ENCODE assay signal across 8 cellular contexts in genomic region chr1:53328009-53328489, GRCh38. TPM values are rescaled to one million over a fixed set of nuclear protein-coding genes. Genes with fewer than 3 reads are reported as not detected.
A peak's percentile ranks its signal among the peaks of the same experiment; 100 is the strongest.
DNase-seq lines count a peak whose midpoint lies in the region; ATAC-seq, FAIRE-seq and TF ChIP-seq lines count a peak whose summit lies in the region.

TSS of gene LRP8 (minus strand) at chr1:53328070. CDS start at chr1:53327912, 158 bp downstream.

- FAIRE-seq in pancreas (lab: Jason Lieb, UNC) = no peak

- no peaks in the 10 kb centered on the region for H3K27me3 Mint-ChIP-seq in activated naive CD4-positive, alpha-beta T cell treated with anti-CD3 and anti-CD28 coated beads for 36 hours (ENCODE audit: low read depth)

- H3K9me3 ChIP-seq in KOPT-K1 (ENCODE audit: insufficient read depth, low read length, poor library complexity, severe bottlenecking) = no peaks in the 10 kb centered on the region
- H3K9me3 ChIP-seq in pancreas = no peaks in the 10 kb centered on the region
- no peaks in the 10 kb centered on the region for H3K9me3 ChIP-seq in tibial nerve

- peaks cover 29% of the 10 kb centered on the region for H3K36me3 ChIP-seq in KOPT-K1 (ENCODE audit: insufficient read depth, low read length)
- no peaks in the 10 kb centered on the region for H3K36me3 ChIP-seq in pancreas
- H3K36me3 ChIP-seq in tibial nerve = no peaks in the 10 kb centered on the region

- no peak for TF ChIP-seq POLR2A in tibial nerve (IDR thresholded peaks at IDR 0.05)

- H3K27ac ChIP-seq in KOPT-K1 (ENCODE audit: low read depth, low read length, poor library complexity, severe bottlenecking) (peak within 1 kb of the TSS; percentile 94), pancreas (no peak within 1 kb of the TSS), tibial nerve (peak within 1 kb of the TSS in 2 of 4 donors; percentile 29 to 50)

- H3K9me3 Mint-ChIP-seq in activated naive CD4-positive, alpha-beta T cell treated with anti-CD3 and anti-CD28 coated beads for 36 hours = no peaks in the 10 kb centered on the region

- peaks cover 19% of the 10 kb centered on the region for H3K36me3 Mint-ChIP-seq in activated naive CD4-positive, alpha-beta T cell treated with anti-CD3 and anti-CD28 coated beads for 36 hours (ENCODE audit: low read depth)

- peaks cover 4 to 7% (median 5%) of the 10 kb centered on the region in 3 donors for H3K4me1 ChIP-seq in pancreas
- peaks cover 0 to 28% (median 18%) of the 10 kb centered on the region in 4 donors for H3K4me1 ChIP-seq in tibial nerve

- H3K4me1 Mint-ChIP-seq in activated naive CD4-positive, alpha-beta T cell treated with anti-CD3 and anti-CD28 coated beads for 36 hours (ENCODE audit: low read depth) = peaks cover 12% of the 10 kb centered on the region

- TF ChIP-seq EP300 in tibial nerve (IDR thresholded peaks at IDR 0.05) = no peak

- peak within 1 kb of the TSS; percentile 86 for H3K27ac Mint-ChIP-seq in activated naive CD4-positive, alpha-beta T cell treated with anti-CD3 and anti-CD28 coated beads for 36 hours

- 9 to 16% methylated on average over 20 to 50 of the region's 50 CpGs for WGBS in pancreas, 2 donors
- 3 to 9% methylated on average over 15 to 50 of the region's 50 CpGs for WGBS in tibial nerve, 2 donors

- peak within 1 kb of the TSS; percentile 43 to 81 (median 50) for H3K4me3 ChIP-seq in pancreas
- H3K4me3 ChIP-seq in tibial nerve = peak within 1 kb of the TSS; percentile 72 to 90 (median 76)

- DNase-seq in D341Med (ENCODE audit: low spot score) (peak; percentile 94), SK-N-DZ (ENCODE audit: low spot score) (peak; percentile 62), glomerular endothelial cell (ENCODE audit: extremely low read depth, low read depth, low spot score) (no peak), pancreas (peak; percentile 54 to 89 (median 62)), tibial nerve (ENCODE audit: low spot score in 2 of 2) (peak; percentile 21 to 30)
- peak; percentile 80 for DNase-seq in activated naive CD4-positive, alpha-beta T cell treated with anti-CD3 and anti-CD28 coated beads for 36 hours

- H3K4me3 Mint-ChIP-seq in activated naive CD4-positive, alpha-beta T cell treated with anti-CD3 and anti-CD28 coated beads for 36 hours = peak within 1 kb of the TSS; percentile 95

- intact Hi-C loops in activated naive CD4-positive, alpha-beta T cell treated with anti-CD3 and anti-CD28 coated beads for 36 hours (cut with micrococcal nuclease) = loop anchor here (5.0 to 10.0 kb wide), 3 partner anchors 51 to 1387 kb away; partner anchors contain the start of gene TTC4
- intact Hi-C loops in pancreas (cut with DNase I) = no loop called here

- no peaks in the 10 kb centered on the region for H3K27me3 ChIP-seq in pancreas
- no peaks in the 10 kb centered on the region for H3K27me3 ChIP-seq in tibial nerve

- TF ChIP-seq CTCF in pancreas (IDR thresholded peaks at IDR 0.05) (no peak), tibial nerve (IDR thresholded peaks at IDR 0.05) (no peak)

- ATAC-seq in GM21528 (IDR thresholded peaks at IDR 0.05; ENCODE audit: low FRiP score, unreplicated experiment) (peak; percentile 46), pancreas (peak; percentile 46 to 74 (median 52))

- CTCF ChIA-PET in activated naive CD4-positive, alpha-beta T cell treated with anti-CD3 and anti-CD28 coated beads for 36 hours (lab: Charles Lee) = no interaction called here

RNA-seq across cellular contexts. Expression of gene LRP8, which starts in this region (rescaled TPM):
- 12.7 and 13.1 TPM in 2 replicates for polyA plus RNA-seq in SK-N-DZ (2014; cell fraction: cytosol; rRNA removed)
- 25.9 and 38.3 TPM in 2 replicates for polyA plus RNA-seq in SK-N-DZ (2014; cell fraction: nucleus; rRNA removed)
- total RNA-seq in activated naive CD4-positive, alpha-beta T cell treated with anti-CD3 and anti-CD28 coated beads for 36 hours = 10 to 100 TPM; 27.7 to 32.9 TPM
- 18.2 and 27.5 TPM in 2 replicates for total RNA-seq in glomerular endothelial cell
- 1 to 10 TPM in 2 of 6 donors, under 1 TPM in 4; 0.08 to 2.3 (median 0.84) TPM for total RNA-seq in pancreas
- polyA plus RNA-seq in pancreas = under 1 TPM; 0.34 to 0.40 TPM
- 10 to 100 TPM in 1 of 4 donors, 1 to 10 TPM in 3; 2.2 to 15.0 (median 2.5) TPM for total RNA-seq in tibial nerve
